ENCODE assay signal across 20 cellular contexts in the genomic region with DNA sequence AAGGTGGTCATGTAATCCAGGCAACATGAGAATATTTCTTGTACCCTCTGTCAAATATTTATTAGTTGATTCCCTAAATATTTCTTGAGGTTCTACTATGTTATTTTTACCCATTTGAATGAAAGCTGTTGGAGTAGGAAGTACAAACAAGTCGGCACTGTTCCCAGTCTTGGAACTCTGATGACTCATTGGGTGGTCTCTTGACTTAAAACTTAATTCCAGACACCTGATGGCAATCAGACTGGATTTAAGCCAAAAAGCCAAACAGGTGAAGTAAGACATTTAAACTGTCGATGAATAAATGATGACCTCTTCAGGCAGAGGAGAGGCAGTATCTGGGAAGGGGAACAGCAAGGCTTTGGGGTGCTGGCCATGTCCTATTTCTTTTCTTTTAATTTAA. TPM values are rescaled to one million over a fixed set of nuclear protein-coding genes. Genes with fewer than 3 reads are reported as not detected.
DNase-seq lines count a peak whose midpoint lies in the region; ATAC-seq, FAIRE-seq and TF ChIP-seq lines count a peak whose summit lies in the region.
"Had no signal": no experiment of that assay in that cellular context is flagged by ENCODE, and none has a peak within 500 bp of the region (broad histone marks: within the 10 kb centered on the region; RNA-seq: fewer than 3 reads in every experiment).

No MANE protein-coding gene starts in this region.

- no peak for TF ChIP-seq EP300 in suprapubic skin (IDR thresholded peaks at IDR 0.05)

- H3K9me3 ChIP-seq in RWPE2 (ENCODE audit: severe bottlenecking) (no peaks in the 10 kb centered on the region), suprapubic skin (no peaks in the 10 kb centered on the region)
- H3K9me3 ChIP-seq: Peyer's patch, SK-N-SH had no signal

- no peak overlapping the region for H3K27ac ChIP-seq in RWPE2 (ENCODE audit: poor library complexity, severe bottlenecking)
- H3K27ac ChIP-seq in suprapubic skin = no peak overlapping the region
- H3K27ac ChIP-seq: Peyer's patch had no signal

- FAIRE-seq in islet of Langerhans (lab: Jason Lieb, UNC) = peak; percentile 70
- FAIRE-seq: G401.6 had no signal

- no TSS peak for BruUV-seq in Calu3 (replicated peaks; lab: Mats Ljungman, UMichigan)

- CTCF ChIA-PET in Calu3 (lab: Charles Lee) = interaction anchor here (0.6 to 2.3 kb wide), 4 partner anchors 21 to 1890 kb away, joined by 3 to 7 read pairs (median 4); no protein-coding TSS in a partner anchor

- no peaks in the 10 kb centered on the region for H3K36me3 Mint-ChIP-seq in Calu3 (ENCODE audit: insufficient read depth, unreplicated experiment)

- intact Hi-C loops in Calu3 (cut with micrococcal nuclease; ENCODE audit: unreplicated experiment) = no loop called here

- H3K9me3 Mint-ChIP-seq in Calu3 (ENCODE audit: low read depth, unreplicated experiment) = no peaks in the 10 kb centered on the region

- H3K36me3 ChIP-seq in RWPE2 (ENCODE audit: low read depth) (no peaks in the 10 kb centered on the region), suprapubic skin (no peaks in the 10 kb centered on the region)
- H3K36me3 ChIP-seq: Peyer's patch had no signal

- H3K4me3 Mint-ChIP-seq in Calu3 (ENCODE audit: low read depth, unreplicated experiment) = no peak overlapping the region
- H3K4me3 Mint-ChIP-seq: GM23338 had no signal

- H3K4me3 ChIP-seq in RWPE2 (ENCODE audit: severe bottlenecking) = no peak overlapping the region
- H3K4me3 ChIP-seq in suprapubic skin = no peak overlapping the region
- H3K4me3 ChIP-seq: GM23338, Peyer's patch had no signal

- TF ChIP-seq POLR2A in suprapubic skin (IDR thresholded peaks at IDR 0.05) = no peak

- no peaks in the 10 kb centered on the region for H3K27me3 Mint-ChIP-seq in Calu3 (ENCODE audit: unreplicated experiment)

- H3K27ac Mint-ChIP-seq in Calu3 (ENCODE audit: unreplicated experiment) = peak overlapping the region; percentile 29
- H3K27ac Mint-ChIP-seq: GM23338 had no signal

- H3K4me1 ChIP-seq in RWPE2 (ENCODE audit: insufficient read depth, poor library complexity, severe bottlenecking) (peaks cover 9% of the 10 kb centered on the region), suprapubic skin (peaks cover 14% of the 10 kb centered on the region)
- H3K4me1 ChIP-seq: Peyer's patch had no signal

- H3K27me3 ChIP-seq in RWPE2 (ENCODE audit: insufficient read depth, poor library complexity, severe bottlenecking) (no peaks in the 10 kb centered on the region), suprapubic skin (no peaks in the 10 kb centered on the region)
- H3K27me3 ChIP-seq: Peyer's patch had no signal

- peaks cover 51% of the 10 kb centered on the region for H3K4me1 Mint-ChIP-seq in Calu3 (ENCODE audit: low read depth, unreplicated experiment)

- TF ChIP-seq CTCF in Calu3 (IDR thresholded peaks at IDR 0.05; ENCODE audit: unreplicated experiment) (no peak), RWPE2 (IDR thresholded peaks at IDR 0.05; ENCODE audit: poor library complexity, severe bottlenecking) (peak; percentile 48), suprapubic skin (IDR thresholded peaks at IDR 0.05) (no peak)

- peak; percentile 43; the same call in 1 of the 3 replicates for ATAC-seq in RWPE2 (ENCODE audit: low read depth)
- ATAC-seq: GM23338 had no signal

- DNase-seq in Calu3 (peak; percentile 39), HT-29 (ENCODE audit: low spot score) (peak; percentile 52), RWPE2 (ENCODE audit: low spot score) (no peak), suprapubic skin (ENCODE audit: low spot score in 2 of 2) (no peak), NCI-H1930 (lab: John Stamatoyannopoulos, UW) (no peak), epidermal melanocyte (ENCODE audit: insufficient read length, low spot score) (no peak)
- DNase-seq in stimulated activated CD4-positive, alpha-beta T cell treated with anti-CD3 and anti-CD28 coated beads, Interleukin-15, amount 100 ng/mL, for 24 hours = no peak
- DNase-seq: COR-L47, DND-41, IMR-90, MV-4-11, NCI-H1436, NCI-H2029 treated with DMSO at 0.1 percent for 48 hours, Peyer's patch, Right ventricle myocardium superior, SK-N-SH had no signal

- 44% methylated on average over 2 of the region's 2 CpGs for WGBS in suprapubic skin

RNA-seq across cellular contexts. Expression of a gene that starts 22.8 kb away (rescaled TPM):
- total RNA-seq in Calu3 (2022) (17.1 and 17.6 TPM in 2 replicates), suprapubic skin (under 1 TPM in 2 of 4 donors, not detected in 2; 0.45 to 0.62 TPM)
- total RNA-seq in HT-29 (2014; rRNA removed; shearing (Covaris generic)) = 0.10 and 0.58 TPM in 2 replicates
- total RNA-seq: IMR-90; Right ventricle myocardium superior; T-helper 1 cell treated with Interleukin-12 subunit alpha and Interleukin-12 subunit beta and Interleukin-4 antibody, amounts not matched to agents 30 ng/mL and 1 ng/mL, for 36 hours had no signal

RNA-seq across cellular contexts. Expression of a gene that starts 29.4 kb away (rescaled TPM):
- total RNA-seq in Calu3 (2022) (99.9 and 101 TPM in 2 replicates), suprapubic skin (10 to 100 TPM; 30.4 to 74.3 (median 42.8) TPM)
- 7.7 and 12.7 TPM in 2 replicates for total RNA-seq in HT-29 (2014; rRNA removed; shearing (Covaris generic))

Comparison
In these comparisons a context has a peak if more than half of its experiments do, and no peak if none do; other contexts are left out.
1. DNase-seq: peak in Calu3 (single experiment) and HT-29 (single experiment); none in RWPE2 (single experiment), suprapubic skin (0 of 2), NCI-H1930 (0 of 2), epidermal melanocyte (single experiment) and stimulated activated CD4-positive, alpha-beta T cell treated with anti-CD3 and anti-CD28 coated beads, Interleukin-15, amount 100 ng/mL, for 24 hours (single experiment).
2. RNA of a gene that starts 22.8 kb away (total RNA-seq): 17.1 to 17.6 TPM in Calu3; 0.10 to 0.58 TPM in HT-29 and 0.45 to 0.62 TPM in suprapubic skin; every median in the first group is over 10 times any median in the second.